ENCODE assay signal across 19 cellular contexts in genomic region chr5:39266442-39266841, GRCh38. TPM values are rescaled to one million over a fixed set of nuclear protein-coding genes. Genes with fewer than 3 reads are reported as not detected.
A peak's percentile ranks its signal among the peaks of the same experiment; 100 is the strongest.
DNase-seq lines count a peak whose midpoint lies in the region; ATAC-seq, FAIRE-seq and TF ChIP-seq lines count a peak whose summit lies in the region.
"Had no signal": no experiment of that assay in that cellular context is flagged by ENCODE, and none has a peak within 500 bp of the region (broad histone marks: within the 10 kb centered on the region; RNA-seq: fewer than 3 reads in every experiment).

No MANE protein-coding gene starts in this region.

- H3K79me2 ChIP-seq in H1 (ENCODE audit: control insufficient read depth in 1 of 2, insufficient read depth in 2 of 2, low read length in 2 of 2): no peaks in the 10 kb centered on the region

- no peak overlapping the region for H2BK15ac ChIP-seq in H1 (ENCODE audit: low read length)

- H2BK5ac ChIP-seq in H1 (ENCODE audit: low read depth, low read length): no peak overlapping the region

- no peak for TF ChIP-seq CTCF in activated CD8-positive, alpha-beta T cell treated with anti-CD3 and anti-CD28 coated beads for 36 hours (IDR thresholded peaks at IDR 0.05)
- TF ChIP-seq CTCF in H1 (IDR thresholded peaks at IDR 0.05; ENCODE audit: control extremely low read depth in 1 of 3, insufficient read depth in 1 of 3, low read depth in 1 of 3, low read length in 3 of 3) (no peak), spleen (IDR thresholded peaks at IDR 0.05 in 8 of 11, conservative IDR thresholded peaks at IDR 0.05 in 3 of 11) (no peak)

- no peak overlapping the region for H3K56ac ChIP-seq in H1 (replicated peaks; ENCODE audit: insufficient read length, low read depth, low read length)

- H4K5ac ChIP-seq in H1 (ENCODE audit: insufficient read length, low read depth, low read length): no peak overlapping the region

- TF ChIP-seq POLR2A in H1 (IDR thresholded peaks at IDR 0.05; ENCODE audit: control extremely low read depth in 1 of 2, low read depth in 2 of 2, low read length in 2 of 2) (no peak), spleen (IDR thresholded peaks at IDR 0.05) (no peak)

- 45% methylated on average over 2 of the region's 2 CpGs; no CpG with 5 or more reads in 1 of the 2 experiments for WGBS in H1 (ENCODE audit: extremely low coverage in 1 of 2, insufficient coverage in 1 of 2, insufficient read length in 1 of 2, insufficient replicate concordance in 2 of 2, low coverage in 1 of 2, low lambda C conversion rate in 2 of 2, missing lambda C conversion rate in 1 of 2), 2 experiments
- WGBS in spleen, 5 donors: 0% methylated on average over 2 of the region's 2 CpGs

- H3K27me3 ChIP-seq in H1 (replicated peaks in 1 of 4; ENCODE audit: control insufficient read depth in 3 of 4, extremely low read depth in 1 of 4, insufficient read depth in 3 of 4, low read length in 3 of 4) (no peaks in the 10 kb centered on the region), spleen (replicated peaks in 1 of 7) (no peaks in the 10 kb centered on the region)
- H3K27me3 ChIP-seq: body of pancreas, esophagus squamous epithelium had no signal

- no peaks in the 10 kb centered on the region for H3K4me1 ChIP-seq in H1 (replicated peaks in 1 of 4; ENCODE audit: control insufficient read depth in 3 of 4, insufficient read depth in 4 of 4, low read length in 3 of 4)
- peaks cover 0 to 97% (median 47%) of the 10 kb centered on the region in 6 donors for H3K4me1 ChIP-seq in spleen
- H3K4me1 ChIP-seq: body of pancreas, esophagus squamous epithelium had no signal

- H3K27ac Mint-ChIP-seq in activated CD8-positive, alpha-beta T cell treated with anti-CD3 and anti-CD28 coated beads, Interleukin-2, amount 10 ng/mL, durations not matched to agents 7 days and 5 days: peak overlapping the region; percentile 51
- no peak overlapping the region for H3K27ac Mint-ChIP-seq in activated CD8-positive, alpha-beta T cell treated with anti-CD3 and anti-CD28 coated beads for 36 hours
- H3K27ac Mint-ChIP-seq: activated B cell treated with CpG ODN at 0.5 μM for 24 hours; activated CD8-positive, alpha-beta memory T cell treated with anti-CD3 and anti-CD28 coated beads, Interleukin-2, amount 10 ng/mL, durations not matched to agents 7 days and 5 days had no signal

- H4K91ac ChIP-seq in H1 (replicated peaks; ENCODE audit: insufficient read length, low read length): no peak overlapping the region

- no peak overlapping the region for H2AK5ac ChIP-seq in H1 (ENCODE audit: low read depth, low read length)

- TF ChIP-seq EP300 in H1 (IDR thresholded peaks at IDR 0.05; ENCODE audit: borderline replicate concordance in 1 of 2, low read depth in 2 of 2, low read length in 2 of 2): no peak

- H3K14ac ChIP-seq in H1 (ENCODE audit: insufficient read length): no peak overlapping the region

- H3K4me3 ChIP-seq in H1 (ENCODE audit: extremely low read depth in 1 of 4, insufficient read depth in 2 of 4, low read depth in 3 of 4, low read length in 4 of 4) (no peak overlapping the region), spleen (no peak overlapping the region)
- H3K4me3 ChIP-seq: A549, body of pancreas, esophagus squamous epithelium had no signal

- H3K23me2 ChIP-seq in H1 (ENCODE audit: low read depth, low read length): no peaks in the 10 kb centered on the region

- no peak overlapping the region for H3K18ac ChIP-seq in H1 (ENCODE audit: extremely low read depth, low read length)

- H3K27me3 Mint-ChIP-seq in activated CD8-positive, alpha-beta T cell treated with anti-CD3 and anti-CD28 coated beads, Interleukin-2, amount 10 ng/mL, durations not matched to agents 7 days and 5 days (ENCODE audit: low read depth): no peaks in the 10 kb centered on the region
- H3K27me3 Mint-ChIP-seq in activated CD8-positive, alpha-beta T cell treated with anti-CD3 and anti-CD28 coated beads for 36 hours: no peaks in the 10 kb centered on the region
- H3K27me3 Mint-ChIP-seq: activated B cell treated with CpG ODN at 0.5 μM for 24 hours; activated CD8-positive, alpha-beta memory T cell treated with anti-CD3 and anti-CD28 coated beads, Interleukin-2, amount 10 ng/mL, durations not matched to agents 7 days and 5 days had no signal

- no peak overlapping the region for H3K4me2 ChIP-seq in H1 (ENCODE audit: insufficient read depth in 1 of 2, low read depth in 2 of 2, low read length in 2 of 2)
- H3K4me2 ChIP-seq: A549 had no signal

- no peak overlapping the region for H2BK12ac ChIP-seq in H1 (ENCODE audit: low read depth, low read length)

- H2BK20ac ChIP-seq in H1 (ENCODE audit: low read length): no peak overlapping the region

- H3K9me3 Mint-ChIP-seq in activated CD8-positive, alpha-beta T cell treated with anti-CD3 and anti-CD28 coated beads, Interleukin-2, amount 10 ng/mL, durations not matched to agents 7 days and 5 days (ENCODE audit: insufficient read depth): no peaks in the 10 kb centered on the region
- H3K9me3 Mint-ChIP-seq in activated CD8-positive, alpha-beta T cell treated with anti-CD3 and anti-CD28 coated beads for 36 hours: no peaks in the 10 kb centered on the region
- H3K9me3 Mint-ChIP-seq: activated B cell treated with CpG ODN at 0.5 μM for 24 hours had no signal

- ATAC-seq in activated CD8-positive, alpha-beta T cell treated with anti-CD3 and anti-CD28 coated beads, Interleukin-2, amount 10 ng/mL, durations not matched to agents 7 days and 5 days: no peak
- no peak for ATAC-seq in activated CD8-positive, alpha-beta T cell treated with anti-CD3 and anti-CD28 coated beads for 36 hours
- no peak for ATAC-seq in HG02973 (IDR thresholded peaks at IDR 0.05; ENCODE audit: unreplicated experiment)
- ATAC-seq: A549; activated CD8-positive, alpha-beta memory T cell treated with anti-CD3 and anti-CD28 coated beads, Interleukin-2, amount 10 ng/mL, durations not matched to agents 7 days and 5 days; body of pancreas had no signal

- no peaks in the 10 kb centered on the region for H3K79me1 ChIP-seq in H1 (ENCODE audit: low read depth, low read length)

- H3K27ac ChIP-seq in H1 (ENCODE audit: low read depth, low read length): no peak overlapping the region
- peak overlapping the region in 6 of 8 donors; percentile 5 to 93 (median 32) for H3K27ac ChIP-seq in spleen
- H3K27ac ChIP-seq: body of pancreas, esophagus squamous epithelium had no signal

- intact Hi-C loops in activated CD8-positive, alpha-beta T cell treated with anti-CD3 and anti-CD28 coated beads for 36 hours (cut with micrococcal nuclease): no loop called here
- intact Hi-C loops in spleen (cut with DNase I; ENCODE audit: low total_unique reads): no loop called here

- H4K8ac ChIP-seq in H1 (ENCODE audit: extremely low read depth, insufficient read depth, low read length): no peak overlapping the region

- no peak overlapping the region for H3K4me3 Mint-ChIP-seq in activated CD8-positive, alpha-beta T cell treated with anti-CD3 and anti-CD28 coated beads, Interleukin-2, amount 10 ng/mL, durations not matched to agents 7 days and 5 days
- no peak overlapping the region for H3K4me3 Mint-ChIP-seq in activated CD8-positive, alpha-beta T cell treated with anti-CD3 and anti-CD28 coated beads for 36 hours
- H3K4me3 Mint-ChIP-seq: activated B cell treated with CpG ODN at 0.5 μM for 24 hours; activated CD8-positive, alpha-beta memory T cell treated with anti-CD3 and anti-CD28 coated beads, Interleukin-2, amount 10 ng/mL, durations not matched to agents 7 days and 5 days had no signal

- POLR2A ChIA-PET in activated CD8-positive, alpha-beta T cell treated with anti-CD3 and anti-CD28 coated beads, Interleukin-2, amount 10 ng/mL, durations not matched to agents 7 days and 5 days (lab: Charles Lee): no interaction called here
- POLR2A ChIA-PET in activated CD8-positive, alpha-beta T cell treated with anti-CD3 and anti-CD28 coated beads for 36 hours (lab: Charles Lee): interaction anchor here (1.2 kb wide), 1 partner anchor 63 kb away, joined by 3 read pairs; no protein-coding TSS in a partner anchor
- POLR2A ChIA-PET in H1 (lab: Charles Lee; ENCODE audit: partially characterized antibody): no interaction called here

- H3K4me1 Mint-ChIP-seq in activated CD8-positive, alpha-beta T cell treated with anti-CD3 and anti-CD28 coated beads, Interleukin-2, amount 10 ng/mL, durations not matched to agents 7 days and 5 days (ENCODE audit: low read depth): peaks cover 46% of the 10 kb centered on the region
- H3K4me1 Mint-ChIP-seq in activated CD8-positive, alpha-beta T cell treated with anti-CD3 and anti-CD28 coated beads for 36 hours (ENCODE audit: low read depth): peaks cover 26% of the 10 kb centered on the region

- no peak for DNase-seq in activated CD8-positive, alpha-beta T cell treated with anti-CD3 and anti-CD28 coated beads, Interleukin-2, amount 10 ng/mL, durations not matched to agents 7 days and 5 days
- no peak for DNase-seq in activated CD8-positive, alpha-beta T cell treated with anti-CD3 and anti-CD28 coated beads for 36 hours
- DNase-seq in M059J (ENCODE audit: low read depth): peak; percentile 75
- no peak for DNase-seq in H1 (ENCODE audit: low read depth in 1 of 2, low spot score in 2 of 2)
- no peak for DNase-seq in spleen
- DNase-seq in D341Med (ENCODE audit: low spot score): no peak
- DNase-seq in retina: no peak
- DNase-seq: activated B cell treated with CpG ODN at 0.5 μM for 24 hours; activated CD8-positive, alpha-beta memory T cell treated with anti-CD3 and anti-CD28 coated beads, Interleukin-2, amount 10 ng/mL, durations not matched to agents 7 days and 5 days; activated naive CD4-positive, alpha-beta T cell treated with Interleukin-2 at 50 U/mL for 16 hours; body of pancreas; esophagus squamous epithelium; NCI-H1417; stimulated activated CD4-positive, alpha-beta T cell treated with anti-CD3 and anti-CD28 coated beads, Interleukin-1b, Interleukin-23, amount 100 ng/mL, for 48 hours; stimulated activated CD8-positive, alpha-beta memory T cell treated with anti-CD3 and anti-CD28 coated beads, Interleukin-4, amount 100 ng/mL, for 48 hours had no signal

- TF ChIP-seq RAD21 in H1 (IDR thresholded peaks at IDR 0.05 in 1 of 2, conservative IDR thresholded peaks at IDR 0.05 in 1 of 2; ENCODE audit: low read depth in 2 of 2, low read length in 2 of 2): no peak

- H3K36me3 ChIP-seq in H1 (ENCODE audit: control insufficient read depth in 2 of 4, insufficient read depth in 4 of 4, low read length in 3 of 4) (no peaks in the 10 kb centered on the region), spleen (no peaks in the 10 kb centered on the region)
- H3K36me3 ChIP-seq: esophagus squamous epithelium had no signal

- CTCF ChIA-PET in activated CD8-positive, alpha-beta T cell treated with anti-CD3 and anti-CD28 coated beads, Interleukin-2, amount 10 ng/mL, durations not matched to agents 7 days and 5 days (lab: Charles Lee): interaction anchor here (0.6 to 4.7 kb wide), 6 partner anchors 8 to 131 kb away, joined by 3 to 51 read pairs (median 4); partner anchors contain the start of gene FYB1
- CTCF ChIA-PET in activated CD8-positive, alpha-beta T cell treated with anti-CD3 and anti-CD28 coated beads for 36 hours (lab: Charles Lee): interaction anchor here (1.1 to 4.9 kb wide), 3 partner anchors 11 to 49 kb away, joined by 4 to 20 read pairs (median 14); no protein-coding TSS in a partner anchor
- CTCF ChIA-PET in H1 (lab: Charles Lee; ENCODE audit: partially characterized antibody): interaction anchor here (0.8 to 1.2 kb wide), 2 partner anchors 15 to 49 kb away, joined by 3 to 5 read pairs; no protein-coding TSS in a partner anchor

- H3K23ac ChIP-seq in H1 (ENCODE audit: insufficient read length): no peak overlapping the region

- no peaks in the 10 kb centered on the region for H3K36me3 Mint-ChIP-seq in activated CD8-positive, alpha-beta T cell treated with anti-CD3 and anti-CD28 coated beads, Interleukin-2, amount 10 ng/mL, durations not matched to agents 7 days and 5 days (ENCODE audit: low read depth)
- H3K36me3 Mint-ChIP-seq in activated CD8-positive, alpha-beta T cell treated with anti-CD3 and anti-CD28 coated beads for 36 hours (ENCODE audit: low read depth): peaks cover 2% of the 10 kb centered on the region

- no peak overlapping the region for H3K9ac ChIP-seq in H1 (replicated peaks in 1 of 4; ENCODE audit: extremely low read depth in 1 of 4, low read depth in 3 of 4, low read length in 3 of 4)

- H2AFZ ChIP-seq in H1 (ENCODE audit: low read length): 0 out of 2 replicates have a peak overlapping the region, but pooled peaks have one; percentile 41

- H3K4ac ChIP-seq in H1 (replicated peaks; ENCODE audit: insufficient read length, low read depth, low read length): no peak overlapping the region

- H4K20me1 ChIP-seq in H1 (replicated peaks in 1 of 2; ENCODE audit: control insufficient read depth in 1 of 2, insufficient read depth in 2 of 2, low read length in 2 of 2): no peaks in the 10 kb centered on the region

- no peak for FAIRE-seq in H1 (lab: Jason Lieb, UNC)
- FAIRE-seq: A549 had no signal

- H2BK120ac ChIP-seq in H1 (replicated peaks; ENCODE audit: low read depth, low read length): no peak overlapping the region

- no peaks in the 10 kb centered on the region for H3K9me3 ChIP-seq in H1 (ENCODE audit: insufficient read depth in 2 of 2, low read depth in 1 of 2, low read length in 1 of 2)
- H3K9me3 ChIP-seq in spleen: no peaks in the 10 kb centered on the region
- H3K9me3 ChIP-seq: A549, body of pancreas, esophagus squamous epithelium had no signal

RNA-seq across cellular contexts. Expression of gene FYB1, which starts 47.1 kb away (rescaled TPM):
- total RNA-seq in activated CD8-positive, alpha-beta T cell treated with anti-CD3 and anti-CD28 coated beads, Interleukin-2, amount 10 ng/mL, durations not matched to agents 7 days and 5 days: 100 to 1,000 TPM; 198 to 215 TPM
- 10 to 100 TPM; 82.8 to 83.0 TPM for total RNA-seq in activated CD8-positive, alpha-beta T cell treated with anti-CD3 and anti-CD28 coated beads for 36 hours
- 0.05 TPM in 1 of 2 replicates, not detected in the other for total RNA-seq in M059J (2014; rRNA removed; shearing (Covaris generic))
- not detected in 2 replicates for total RNA-seq in H1 (2021; fragmentation: NEBNext Ultra II Directional; extraction: Animal tissue kit (Norgen Biotek cat#: 25700))
- polyA plus RNA-seq in H1 (2011; rRNA removed) (not detected in 2 replicates), spleen (10 to 100 TPM; 21.0 to 26.3 (median 23.3) TPM)
- not detected for polyA plus RNA-seq in H1 (2011; cell fraction: cytosol; rRNA removed)
- polyA plus RNA-seq in H1 (2011; cell fraction: nucleus; rRNA removed): not detected
- not detected in 4 replicates for polyA plus RNA-seq in H1 (2012, experiment 1 of 2)
- polyA plus RNA-seq in H1 (2012, experiment 2 of 2): not detected
- polyA plus RNA-seq in H1 (2013, experiment 1 of 2): not detected
- not detected for polyA plus RNA-seq in H1 (2013, experiment 2 of 2)
- polyA minus RNA-seq in H1 (2011; rRNA and poly(A)+ RNA removed): not detected in 2 replicates
- polyA minus RNA-seq in H1 (2011; cell fraction: cytosol; rRNA and poly(A)+ RNA removed): not detected
- not detected for polyA minus RNA-seq in H1 (2011; cell fraction: nucleus; rRNA and poly(A)+ RNA removed)
- total RNA-seq in spleen: 100 to 1,000 TPM; 178 to 287 (median 228) TPM
- total RNA-seq: dermis microvascular lymphatic vessel endothelial cell had no signal
- polyA plus RNA-seq: neural cell had no signal

Comparison
In these comparisons a context has a peak if more than half of its experiments do, and no peak if none do; other contexts are left out.
1. RNA of gene FYB1, which starts 47.1 kb away (total RNA-seq): 178 to 287 TPM in spleen, 198 to 215 TPM in activated CD8-positive, alpha-beta T cell treated with anti-CD3 and anti-CD28 coated beads, Interleukin-2, amount 10 ng/mL, durations not matched to agents 7 days and 5 days and 82.8 to 83.0 TPM in activated CD8-positive, alpha-beta T cell treated with anti-CD3 and anti-CD28 coated beads for 36 hours; 0.05 TPM in M059J and not detected in H1; every median in the first group is over 10 times any median in the second.